In the genomic region with DNA sequence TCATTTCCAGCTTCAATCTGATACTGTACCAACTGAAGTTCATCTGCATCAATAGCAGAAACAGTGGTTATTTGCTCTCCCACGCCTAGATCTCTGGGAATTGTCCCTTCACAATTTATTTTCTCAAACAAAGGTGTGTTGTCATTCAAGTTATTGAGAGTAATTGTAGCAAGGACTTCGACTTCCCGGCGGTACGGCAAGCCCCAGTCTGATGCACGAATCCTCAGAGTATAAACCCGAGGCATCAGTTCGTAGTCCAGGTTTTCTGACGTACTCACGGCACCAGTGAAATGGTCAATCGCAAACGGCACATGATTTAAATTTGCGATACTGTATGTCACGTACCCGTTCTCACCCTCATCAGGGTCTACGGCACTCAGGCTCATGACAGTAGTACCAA, we compare ENCODE assay signal across 20 cellular contexts. TPM values are rescaled to one million over a fixed set of nuclear protein-coding genes. Genes with fewer than 3 reads are reported as not detected.
A peak's percentile ranks its signal among the peaks of the same experiment; 100 is the strongest.
DNase-seq lines count a peak whose midpoint lies in the region; ATAC-seq, FAIRE-seq and TF ChIP-seq lines count a peak whose summit lies in the region.
"Had no signal": no experiment of that assay in that cellular context is flagged by ENCODE, and none has a peak within 500 bp of the region (broad histone marks: within the 10 kb centered on the region; RNA-seq: fewer than 3 reads in every experiment).

No MANE protein-coding gene starts in this region.

- H3K27me3 ChIP-seq in colonic mucosa (no peaks in the 10 kb centered on the region), transverse colon (no peaks in the 10 kb centered on the region)

- no peak for TF ChIP-seq CTCF in colonic mucosa (IDR thresholded peaks at IDR 0.05)
- TF ChIP-seq CTCF in transverse colon (IDR thresholded peaks at IDR 0.05) = no peak

- no peaks in the 10 kb centered on the region for H3K36me3 ChIP-seq in colonic mucosa
- H3K36me3 ChIP-seq in transverse colon = no peaks in the 10 kb centered on the region

- H3K9ac ChIP-seq in colonic mucosa (ENCODE audit: low read depth in 2 of 2, low read length in 2 of 2) = peak overlapping the region in 1 of 2 donors; percentile 70

- H3K4me3 ChIP-seq in colonic mucosa (no peak overlapping the region), transverse colon (no peak overlapping the region)

- WGBS in transverse colon (ENCODE audit: low coverage in 1 of 2), 2 donors = 57 to 72% methylated on average over 4 to 16 of the region's 16 CpGs

- TF ChIP-seq EP300 in transverse colon (IDR thresholded peaks at IDR 0.05; ENCODE audit: low read depth) = no peak

- ATAC-seq in left lobe of liver (peak; percentile 18), HG03280 (IDR thresholded peaks at IDR 0.05; ENCODE audit: unreplicated experiment) (no peak), HG02840 (IDR thresholded peaks at IDR 0.05; ENCODE audit: low FRiP score, unreplicated experiment) (no peak)
- ATAC-seq: HCT116 had no signal

- peak; percentile 23 for FAIRE-seq in HTR-8/SVneo (lab: Jason Lieb, UNC)
- FAIRE-seq: A204.1, GM12892, GM18507 had no signal

- H3K4me1 ChIP-seq in colonic mucosa (peaks cover 16% of the 10 kb centered on the region), transverse colon (peaks cover 12 to 72% (median 45%) of the 10 kb centered on the region in 4 donors)

- no peaks in the 10 kb centered on the region for H3K9me3 ChIP-seq in colonic mucosa
- no peaks in the 10 kb centered on the region for H3K9me3 ChIP-seq in transverse colon
- H3K9me3 ChIP-seq: Caco-2 had no signal

- no peak for TF ChIP-seq POLR2A in transverse colon (IDR thresholded peaks at IDR 0.05)

- intact Hi-C loops in colonic mucosa (cut with DNase I) (no loop called here), transverse colon (cut with DNase I; ENCODE audit: low total_unique reads) (no loop called here)

- in situ Hi-C loops in transverse colon (cut with MboI; ENCODE audit: low pct_ligation_motif_present in 1 of 4, low pct_unique_long_range_greater_than_20kb in 1 of 4, low sequenced_read_pairs in 3 of 4) = no loop called here

- peak overlapping the region; percentile 73 for H3K27ac ChIP-seq in colonic mucosa
- H3K27ac ChIP-seq in transverse colon = peak overlapping the region; percentile 54 to 81 (median 74)
- H3K27ac ChIP-seq: C4-2B had no signal

- DNase-seq in HTR-8/SVneo (ENCODE audit: insufficient read length, low spot score) (no peak), colonic mucosa (peak; percentile 65), left lobe of liver (ENCODE audit: low spot score) (no peak), transverse colon (peak; percentile 76)
- DNase-seq: AML-193; Caco-2; CD4-positive, alpha-beta T cell; DMS153; DMS79; GDM1; GOT3; H7; HFFc6 had no signal

RNA-seq across cellular contexts. Expression of a gene that starts 15.7 kb away (rescaled TPM):
- 100 to 1,000 TPM; 243 to 300 TPM for total RNA-seq in colonic mucosa
- 33.4 TPM for total RNA-seq in left lobe of liver
- 100 to 1,000 TPM; 321 to 477 (median 380) TPM for total RNA-seq in transverse colon

Comparison
In these comparisons a context has a peak if more than half of its experiments do, and no peak if none do; other contexts are left out.
1. DNase-seq: peak in colonic mucosa (single experiment) and transverse colon (single experiment); none in HTR-8/SVneo (single experiment) and left lobe of liver (single experiment).